ENCODE assay signal across 1 cellular context in genomic region chr22:22396741-22397291, GRCh38.
TF ChIP-seq lines count a peak whose summit lies in the region.

No MANE protein-coding gene starts in this region.

TF ChIP-seq in K562, 482 proteins besides CTCF, POLR2A, EP300 and RAD21 (continued from another document):
- TF ChIP-seq E2F4 (CRISPR knock-in tag; IDR thresholded peaks at IDR 0.05; ENCODE audit: low read depth) (no peak), DNMT1 (IDR thresholded peaks at IDR 0.05) (no peak), PURB (CRISPR knock-in tag; IDR thresholded peaks at IDR 0.05; ENCODE audit: low read depth) (0 out of 2 replicates have a peak, but pooled peaks have one; percentile 37), YY1 (IDR thresholded peaks at IDR 0.05; ENCODE audit: borderline replicate concordance in 1 of 3, control insufficient read depth in 1 of 3, extremely low read depth in 1 of 3, insufficient read depth in 3 of 3, insufficient read length in 1 of 3, insufficient replicate concordance in 2 of 3, low read depth in 1 of 3, low read length in 2 of 3) (peak in 1 of 3 experiments; percentile 3), ZNF740 (CRISPR knock-in tag; IDR thresholded peaks at IDR 0.05) (no peak), ZNF740 (tag; IDR thresholded peaks at IDR 0.05) (no peak), TCF3 (CRISPR knock-in tag; IDR thresholded peaks at IDR 0.05) (no peak), BRCA1 (IDR thresholded peaks at IDR 0.05) (no peak), BRCA1 (CRISPR knock-in tag; IDR thresholded peaks at IDR 0.05) (peak; percentile 93), HNRNPLL (IDR thresholded peaks at IDR 0.05; ENCODE audit: low read depth, low read length, poor library complexity, severe bottlenecking) (no peak), ZNF780A (CRISPR knock-in tag; IDR thresholded peaks at IDR 0.05) (no peak), NCOA2 (IDR thresholded peaks at IDR 0.05; ENCODE audit: partially characterized antibody in 2 of 2) (no peak), ZKSCAN1 (IDR thresholded peaks at IDR 0.05; ENCODE audit: low read depth, low read length) (0 out of 2 replicates have a peak, but pooled peaks have one; percentile 19), HCFC1 (IDR thresholded peaks at IDR 0.05; ENCODE audit: low read depth, low read length) (no peak), RUNX1 (IDR thresholded peaks at IDR 0.05; ENCODE audit: low read depth) (0 out of 2 replicates have a peak, but pooled peaks have one; percentile 38)
